8 cellular contexts compared by ENCODE assay signal in genomic region chr19:3285647-3286176, GRCh38.
DNase-seq lines count a peak whose midpoint lies in the region; ATAC-seq lines count a peak whose summit lies in the region.

No MANE protein-coding gene starts in this region.

- in situ Hi-C loops in ACHN (cut with HindIII; ENCODE audit: low pct_ligation_motif_present, low pct_unique_long_range_greater_than_20kb, low sequenced_read_pairs) = no loop called here

- ATAC-seq in activated CD4-positive, CD25-positive, alpha-beta regulatory T cell treated with anti-CD3 and anti-CD28 coated beads, Interleukin-2, amount 50 U/mL, for 24 hours = no peak
- no peak for ATAC-seq in HG02678 (IDR thresholded peaks at IDR 0.05; ENCODE audit: unreplicated experiment)

- peak in 3 of 4 experiments; percentile 24 to 53 (median 27) for DNase-seq in activated CD4-positive, CD25-positive, alpha-beta regulatory T cell (lab: John Stamatoyannopoulos, UW)
- peak; percentile 10 for DNase-seq in activated effector memory CD4-positive, alpha-beta T cell treated with Interleukin-2 at 50 U/mL for 16 hours
- DNase-seq in iPS-NIHi7 (ENCODE audit: extremely low spot score) (peak; percentile 94), ACHN (no peak), NCI-H524 (lab: John Stamatoyannopoulos, UW) (no peak)
- DNase-seq in stimulated activated naive CD4-positive, alpha-beta T cell treated with Interleukin-2 at 50 U/mL for 16 hours (lab: John Stamatoyannopoulos, UW) = peak; percentile 49

Comparison
In these comparisons a context has a peak if more than half of its experiments do, and no peak if none do; other contexts are left out.
1. DNase-seq: peak in activated CD4-positive, CD25-positive, alpha-beta regulatory T cell (3 of 4), activated effector memory CD4-positive, alpha-beta T cell treated with Interleukin-2 at 50 U/mL for 16 hours (single experiment), iPS-NIHi7 (single experiment) and stimulated activated naive CD4-positive, alpha-beta T cell treated with Interleukin-2 at 50 U/mL for 16 hours (single experiment); none in ACHN (single experiment) and NCI-H524 (0 of 2).